Comparison of ENCODE assay signal across 22 cellular contexts in genomic region chr12:44859998-44860689, GRCh38. TPM values are rescaled to one million over a fixed set of nuclear protein-coding genes. Genes with fewer than 3 reads are reported as not detected.
DNase-seq lines count a peak whose midpoint lies in the region; ATAC-seq and TF ChIP-seq lines count a peak whose summit lies in the region.
"Had no signal": no experiment of that assay in that cellular context is flagged by ENCODE, and none has a peak within 500 bp of the region (broad histone marks: within the 10 kb centered on the region; RNA-seq: fewer than 3 reads in every experiment).

No MANE protein-coding gene starts in this region.

- no peak for TF ChIP-seq CTCF in gastrocnemius medialis (IDR thresholded peaks at IDR 0.05 in 4 of 5, conservative IDR thresholded peaks at IDR 0.05 in 1 of 5)

- peaks cover 11% of the 10 kb centered on the region for H3K9me3 Mint-ChIP-seq in activated CD4-positive, alpha-beta T cell treated with anti-CD3 and anti-CD28 coated beads for 36 hours (ENCODE audit: low read depth)
- H3K9me3 Mint-ChIP-seq in activated naive CD4-positive, alpha-beta T cell treated with anti-CD3 and anti-CD28 coated beads for 36 hours: peaks cover 12% of the 10 kb centered on the region
- H3K9me3 Mint-ChIP-seq in activated naive CD8-positive, alpha-beta T cell treated with anti-CD3 and anti-CD28 coated beads for 36 hours: peaks cover 23% of the 10 kb centered on the region
- H3K9me3 Mint-ChIP-seq in stimulated activated naive CD8-positive, alpha-beta T cell treated with anti-CD3 and anti-CD28 coated beads, Interleukin-15, amount 100 ng/mL, for 72 hours: peaks cover 0 to 15% of the 10 kb centered on the region in 2 donors
- H3K9me3 Mint-ChIP-seq: GM23338 had no signal

- H3K27ac ChIP-seq in gastrocnemius medialis: no peak overlapping the region
- H3K27ac ChIP-seq: 22Rv1, HL-60 had no signal

- no peak overlapping the region for H3K4me3 ChIP-seq in gastrocnemius medialis
- H3K4me3 ChIP-seq: GM23338 had no signal

- POLR2A ChIA-PET in activated CD4-positive, alpha-beta T cell treated with anti-CD3 and anti-CD28 coated beads for 36 hours (lab: Charles Lee): no interaction called here

- DNase-seq in activated CD4-positive, alpha-beta T cell treated with anti-CD3 and anti-CD28 coated beads for 36 hours: no peak
- no peak for DNase-seq in activated CD4-positive, alpha-beta T cell treated with anti-CD3 and anti-CD28 coated beads for 1 hour
- DNase-seq in activated naive CD4-positive, alpha-beta T cell treated with anti-CD3 and anti-CD28 coated beads for 36 hours: no peak
- DNase-seq in activated naive CD4-positive, alpha-beta T cell treated with anti-CD3 and anti-CD28 coated beads, Interleukin-2, amount 50 U/mL, for 16 hours: no peak
- no peak for DNase-seq in activated naive CD8-positive, alpha-beta T cell treated with anti-CD3 and anti-CD28 coated beads for 36 hours
- DNase-seq in stimulated activated naive CD8-positive, alpha-beta T cell treated with anti-CD3 and anti-CD28 coated beads, Interleukin-15, amount 100 ng/mL, for 72 hours: peak in 1 of 2 donors; percentile 22
- DNase-seq in gastrocnemius medialis: no peak
- DNase-seq: GF-D8, HCEC 1CT, IMR-90, NCI-H1048, NCI-H1436, NCI-H1930, NCI-H226, NCI-H524, OCI-M1 had no signal

- H3K27me3 ChIP-seq in gastrocnemius medialis: no peaks in the 10 kb centered on the region

- peaks cover 76% of the 10 kb centered on the region for H3K4me1 Mint-ChIP-seq in activated CD4-positive, alpha-beta T cell treated with anti-CD3 and anti-CD28 coated beads for 36 hours
- peaks cover 77% of the 10 kb centered on the region for H3K4me1 Mint-ChIP-seq in activated naive CD4-positive, alpha-beta T cell treated with anti-CD3 and anti-CD28 coated beads for 36 hours (ENCODE audit: low read depth)
- H3K4me1 Mint-ChIP-seq in activated naive CD8-positive, alpha-beta T cell treated with anti-CD3 and anti-CD28 coated beads for 36 hours: peaks cover 76% of the 10 kb centered on the region
- peaks cover 90% of the 10 kb centered on the region for H3K4me1 Mint-ChIP-seq in stimulated activated naive CD8-positive, alpha-beta T cell treated with anti-CD3 and anti-CD28 coated beads, Interleukin-15, amount 100 ng/mL, for 72 hours
- H3K4me1 Mint-ChIP-seq: CD14-positive monocyte had no signal

- no peaks in the 10 kb centered on the region for H3K4me1 ChIP-seq in gastrocnemius medialis

- ATAC-seq in activated CD4-positive, alpha-beta T cell treated with anti-CD3 and anti-CD28 coated beads for 36 hours: peak; percentile 67
- peak; percentile 79 for ATAC-seq in stimulated activated naive CD8-positive, alpha-beta T cell treated with anti-CD3 and anti-CD28 coated beads, Interleukin-15, amount 100 ng/mL, for 72 hours
- ATAC-seq in activated CD4-positive, CD25-positive, alpha-beta regulatory T cell treated with anti-CD3 and anti-CD28 coated beads, Interleukin-2, amount 50 U/mL, for 24 hours: no peak
- ATAC-seq in gastrocnemius medialis: no peak
- ATAC-seq: GM23338 had no signal

- peak overlapping the region; percentile 88 for H3K27ac Mint-ChIP-seq in activated CD4-positive, alpha-beta T cell treated with anti-CD3 and anti-CD28 coated beads for 36 hours
- H3K27ac Mint-ChIP-seq in activated naive CD4-positive, alpha-beta T cell treated with anti-CD3 and anti-CD28 coated beads for 36 hours: peak overlapping the region; percentile 88
- peak overlapping the region; percentile 85 for H3K27ac Mint-ChIP-seq in activated naive CD8-positive, alpha-beta T cell treated with anti-CD3 and anti-CD28 coated beads for 36 hours
- peak overlapping the region; percentile 84 to 95 for H3K27ac Mint-ChIP-seq in stimulated activated naive CD8-positive, alpha-beta T cell treated with anti-CD3 and anti-CD28 coated beads, Interleukin-15, amount 100 ng/mL, for 72 hours
- H3K27ac Mint-ChIP-seq: CD14-positive monocyte, GM23338 had no signal

- peaks cover 22% of the 10 kb centered on the region for H3K36me3 Mint-ChIP-seq in activated CD4-positive, alpha-beta T cell treated with anti-CD3 and anti-CD28 coated beads for 36 hours (ENCODE audit: low read depth)
- H3K36me3 Mint-ChIP-seq in activated naive CD4-positive, alpha-beta T cell treated with anti-CD3 and anti-CD28 coated beads for 36 hours (ENCODE audit: low read depth): peaks cover 18% of the 10 kb centered on the region
- H3K36me3 Mint-ChIP-seq in activated naive CD8-positive, alpha-beta T cell treated with anti-CD3 and anti-CD28 coated beads for 36 hours: peaks cover 78% of the 10 kb centered on the region
- H3K36me3 Mint-ChIP-seq: CD14-positive monocyte had no signal

- H3K27me3 Mint-ChIP-seq in activated CD4-positive, alpha-beta T cell treated with anti-CD3 and anti-CD28 coated beads for 36 hours: no peaks in the 10 kb centered on the region
- H3K27me3 Mint-ChIP-seq in activated naive CD4-positive, alpha-beta T cell treated with anti-CD3 and anti-CD28 coated beads for 36 hours (ENCODE audit: low read depth): no peaks in the 10 kb centered on the region
- no peaks in the 10 kb centered on the region for H3K27me3 Mint-ChIP-seq in activated naive CD8-positive, alpha-beta T cell treated with anti-CD3 and anti-CD28 coated beads for 36 hours
- H3K27me3 Mint-ChIP-seq in stimulated activated naive CD8-positive, alpha-beta T cell treated with anti-CD3 and anti-CD28 coated beads, Interleukin-15, amount 100 ng/mL, for 72 hours: no peaks in the 10 kb centered on the region

- CTCF ChIA-PET in activated CD4-positive, alpha-beta T cell treated with anti-CD3 and anti-CD28 coated beads for 36 hours (lab: Charles Lee): interaction anchor here (1.2 to 8.3 kb wide), 2 partner anchors 12 to 16 kb away, joined by 3 to 50 read pairs; partner anchors contain the start of gene NELL2
- CTCF ChIA-PET in activated naive CD4-positive, alpha-beta T cell treated with anti-CD3 and anti-CD28 coated beads for 36 hours (lab: Charles Lee): interaction anchor here (1.4 to 1.5 kb wide), 2 partner anchors 8 to 15 kb away, joined by 4 to 7 read pairs; no protein-coding TSS in a partner anchor

- in situ Hi-C loops in gastrocnemius medialis (cut with MboI; ENCODE audit: low sequenced_read_pairs in 4 of 4): no loop called here

- no peak for TF ChIP-seq POLR2A in gastrocnemius medialis (IDR thresholded peaks at IDR 0.05)

- H3K4me3 Mint-ChIP-seq in activated CD4-positive, alpha-beta T cell treated with anti-CD3 and anti-CD28 coated beads for 36 hours: no peak overlapping the region
- peak overlapping the region; percentile 0 for H3K4me3 Mint-ChIP-seq in activated naive CD4-positive, alpha-beta T cell treated with anti-CD3 and anti-CD28 coated beads for 36 hours
- no peak overlapping the region for H3K4me3 Mint-ChIP-seq in activated naive CD8-positive, alpha-beta T cell treated with anti-CD3 and anti-CD28 coated beads for 36 hours
- peak overlapping the region; percentile 73 to 78 for H3K4me3 Mint-ChIP-seq in stimulated activated naive CD8-positive, alpha-beta T cell treated with anti-CD3 and anti-CD28 coated beads, Interleukin-15, amount 100 ng/mL, for 72 hours
- H3K4me3 Mint-ChIP-seq: CD14-positive monocyte, GM23338 had no signal

- intact Hi-C loops in activated CD4-positive, alpha-beta T cell treated with anti-CD3 and anti-CD28 coated beads for 36 hours (cut with DNase I, micrococcal nuclease): loop anchor here in 1 of 2 experiments (10.0 kb wide), 3 partner anchors 375 to 1055 kb away; partner anchors contain the start of genes ARID2 and TWF1
- intact Hi-C loops in activated naive CD4-positive, alpha-beta T cell treated with anti-CD3 and anti-CD28 coated beads for 36 hours (cut with micrococcal nuclease): loop anchor here (1.0 to 10.0 kb wide), 4 partner anchors 8 to 1355 kb away; no protein-coding TSS in a partner anchor
- intact Hi-C loops in gastrocnemius medialis (cut with DNase I; ENCODE audit: low total_unique reads): no loop called here

- no peaks in the 10 kb centered on the region for H3K9me3 ChIP-seq in gastrocnemius medialis

- H3K36me3 ChIP-seq in gastrocnemius medialis: no peaks in the 10 kb centered on the region

RNA-seq across cellular contexts. Expression of gene NELL2, which starts 16.0 kb away (rescaled TPM):
- total RNA-seq in activated CD4-positive, alpha-beta T cell treated with anti-CD3 and anti-CD28 coated beads for 36 hours: 10 to 100 TPM; 28.4 to 35.8 TPM
- total RNA-seq in activated naive CD4-positive, alpha-beta T cell treated with anti-CD3 and anti-CD28 coated beads for 36 hours: 10 to 100 TPM; 61.9 to 72.2 TPM
- 100 to 1,000 TPM; 120 to 134 TPM for total RNA-seq in activated naive CD8-positive, alpha-beta T cell treated with anti-CD3 and anti-CD28 coated beads for 36 hours
- under 1 TPM in 2 of 4 donors, not detected in 2; 0.58 to 0.82 TPM for total RNA-seq in gastrocnemius medialis
- total RNA-seq: MCF 10A had no signal

Comparison
In these comparisons a context has a peak if more than half of its experiments do, and no peak if none do; other contexts are left out.
1. ATAC-seq: peak in activated CD4-positive, alpha-beta T cell treated with anti-CD3 and anti-CD28 coated beads for 36 hours (single experiment) and stimulated activated naive CD8-positive, alpha-beta T cell treated with anti-CD3 and anti-CD28 coated beads, Interleukin-15, amount 100 ng/mL, for 72 hours (single experiment); none in activated CD4-positive, CD25-positive, alpha-beta regulatory T cell treated with anti-CD3 and anti-CD28 coated beads, Interleukin-2, amount 50 U/mL, for 24 hours (0 of 2) and gastrocnemius medialis (0 of 2).
2. H3K4me3 Mint-ChIP-seq: peak in activated naive CD4-positive, alpha-beta T cell treated with anti-CD3 and anti-CD28 coated beads for 36 hours (single experiment) and stimulated activated naive CD8-positive, alpha-beta T cell treated with anti-CD3 and anti-CD28 coated beads, Interleukin-15, amount 100 ng/mL, for 72 hours (2 of 2); none in activated CD4-positive, alpha-beta T cell treated with anti-CD3 and anti-CD28 coated beads for 36 hours (single experiment) and activated naive CD8-positive, alpha-beta T cell treated with anti-CD3 and anti-CD28 coated beads for 36 hours (single experiment).
3. RNA of gene NELL2, which starts 16.0 kb away (total RNA-seq): 120 to 134 TPM in activated naive CD8-positive, alpha-beta T cell treated with anti-CD3 and anti-CD28 coated beads for 36 hours, 61.9 to 72.2 TPM in activated naive CD4-positive, alpha-beta T cell treated with anti-CD3 and anti-CD28 coated beads for 36 hours and 28.4 to 35.8 TPM in activated CD4-positive, alpha-beta T cell treated with anti-CD3 and anti-CD28 coated beads for 36 hours; 0.58 to 0.82 TPM in gastrocnemius medialis; every median in the first group is over 10 times any median in the second.
4. Peak in every context shown above with its lines, with median percentiles within 50 percentile points of each other: H3K27ac Mint-ChIP-seq.